Comparison of ENCODE assay signal across 1 cellular context in the genomic region with DNA sequence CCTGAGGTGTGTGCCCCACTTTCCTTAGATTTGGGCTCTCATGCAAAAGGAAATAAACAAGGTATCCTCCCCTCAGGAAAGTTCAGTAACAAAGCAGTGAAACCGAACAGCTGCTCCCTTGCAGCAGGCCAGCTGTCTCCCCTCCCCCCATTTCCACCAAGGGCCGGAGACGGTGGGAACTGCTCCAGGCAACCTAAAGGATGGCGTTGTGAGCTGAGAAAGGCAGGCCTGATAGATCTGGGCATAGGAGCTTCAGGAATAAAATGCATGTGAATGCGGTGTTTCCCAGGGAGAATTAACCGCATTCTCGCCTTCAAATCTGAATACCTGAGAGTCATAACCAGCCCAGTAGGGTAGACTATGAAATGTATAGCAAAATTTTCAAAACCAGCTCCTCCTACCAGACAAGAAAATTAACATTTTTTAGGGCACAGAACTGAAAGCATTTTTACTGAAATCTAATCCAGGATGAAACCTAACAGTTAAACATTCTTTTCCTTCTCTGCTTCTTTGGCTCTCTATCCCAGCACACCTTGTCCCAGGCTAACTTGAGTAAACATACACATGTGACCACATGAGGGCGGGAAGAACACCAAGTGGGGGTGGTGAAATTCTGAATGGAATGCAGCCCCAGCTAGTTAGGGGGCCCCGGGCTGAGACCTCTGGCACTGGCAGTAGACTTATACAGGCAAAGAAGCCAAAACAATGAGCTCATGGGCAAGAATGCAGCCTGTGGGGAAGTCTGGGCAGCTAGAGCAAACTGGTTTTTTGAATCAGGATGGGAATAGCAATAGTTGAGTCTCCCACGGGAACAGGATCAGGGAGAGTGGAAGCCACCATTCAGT.
TF ChIP-seq lines count a peak whose summit lies in the region.

No MANE protein-coding gene starts in this region.

TF ChIP-seq in HepG2, 621 proteins besides CTCF, POLR2A, EP300 and RAD21 (continued from another document and continues in another):
- TF ChIP-seq, protein P1, sequence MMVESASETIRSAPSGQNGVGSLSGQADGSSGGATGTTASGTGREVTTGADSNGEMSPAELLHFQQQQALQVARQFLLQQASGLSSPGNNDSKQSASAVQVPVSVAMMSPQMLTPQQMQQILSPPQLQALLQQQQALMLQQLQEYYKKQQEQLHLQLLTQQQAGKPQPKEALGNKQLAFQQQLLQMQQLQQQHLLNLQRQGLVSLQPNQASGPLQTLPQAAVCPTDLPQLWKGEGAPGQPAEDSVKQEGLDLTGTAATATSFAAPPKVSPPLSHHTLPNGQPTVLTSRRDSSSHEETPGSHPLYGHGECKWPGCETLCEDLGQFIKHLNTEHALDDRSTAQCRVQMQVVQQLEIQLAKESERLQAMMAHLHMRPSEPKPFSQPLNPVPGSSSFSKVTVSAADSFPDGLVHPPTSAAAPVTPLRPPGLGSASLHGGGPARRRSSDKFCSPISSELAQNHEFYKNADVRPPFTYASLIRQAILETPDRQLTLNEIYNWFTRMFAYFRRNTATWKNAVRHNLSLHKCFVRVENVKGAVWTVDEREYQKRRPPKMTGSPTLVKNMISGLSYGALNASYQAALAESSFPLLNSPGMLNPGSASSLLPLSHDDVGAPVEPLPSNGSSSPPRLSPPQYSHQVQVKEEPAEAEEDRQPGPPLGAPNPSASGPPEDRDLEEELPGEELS (CRISPR knock-in tag; IDR thresholded peaks at IDR 0.05): peak; percentile 83
- TF ChIP-seq NR1H2 (CRISPR knock-in tag; IDR thresholded peaks at IDR 0.05; ENCODE audit: borderline replicate concordance, low read depth) (no peak), ZNF256 (CRISPR knock-in tag; conservative IDR thresholded peaks at IDR 0.05) (no peak), ZNF589 (CRISPR knock-in tag; conservative IDR thresholded peaks at IDR 0.05) (no peak), NFKB2 (CRISPR knock-in tag; IDR thresholded peaks at IDR 0.05; ENCODE audit: borderline replicate concordance) (no peak), RFX5 (IDR thresholded peaks at IDR 0.05; ENCODE audit: low read depth, low read length) (no peak), PRPF4 (IDR thresholded peaks at IDR 0.05; ENCODE audit: low read depth, low read length, poor library complexity, severe bottlenecking) (no peak), RAD51 (IDR thresholded peaks at IDR 0.05; ENCODE audit: borderline replicate concordance) (no peak), PHF8 (CRISPR knock-in tag; IDR thresholded peaks at IDR 0.05) (no peak), ATF7 (IDR thresholded peaks at IDR 0.05) (no peak), ATF7 (CRISPR knock-in tag; IDR thresholded peaks at IDR 0.05) (peak; percentile 20; the same call in 1 of the 2 replicates), ZNF781 (CRISPR knock-in tag; IDR thresholded peaks at IDR 0.05; ENCODE audit: borderline replicate concordance, not compliant biosample characterization) (no peak), ZNF552 (CRISPR knock-in tag; IDR thresholded peaks at IDR 0.05; ENCODE audit: borderline replicate concordance) (no peak; the same call in 1 of the 2 replicates), ZNF484 (CRISPR knock-in tag; IDR thresholded peaks at IDR 0.05; ENCODE audit: borderline replicate concordance, low read depth) (no peak), MAF1 (CRISPR knock-in tag; IDR thresholded peaks at IDR 0.05; ENCODE audit: borderline replicate concordance) (peak; percentile 43; the same call in 1 of the 2 replicates), FOXP1 (IDR thresholded peaks at IDR 0.05) (no peak), FOXP1 (CRISPR knock-in tag; IDR thresholded peaks at IDR 0.05) (peak; percentile 60; the same call in 1 of the 2 replicates), CCDC6 (CRISPR knock-in tag; IDR thresholded peaks at IDR 0.05) (no peak), SRSF9 (IDR thresholded peaks at IDR 0.05; ENCODE audit: borderline replicate concordance, insufficient read depth, low read depth, low read length, poor library complexity, severe bottlenecking) (no peak), GFI1 (CRISPR knock-in tag; IDR thresholded peaks at IDR 0.05; ENCODE audit: borderline replicate concordance) (peak; percentile 36), ZNF703 (CRISPR knock-in tag; IDR thresholded peaks at IDR 0.05; ENCODE audit: borderline replicate concordance) (no peak), ZNF678 (CRISPR knock-in tag; IDR thresholded peaks at IDR 0.05) (no peak), ZNF24 (IDR thresholded peaks at IDR 0.05) (no peak), ZFAT (CRISPR knock-in tag; conservative IDR thresholded peaks at IDR 0.05) (no peak), GATAD1 (CRISPR knock-in tag; IDR thresholded peaks at IDR 0.05) (no peak), ZFP36L2 (CRISPR knock-in tag; IDR thresholded peaks at IDR 0.05) (no peak), STAG1 (CRISPR knock-in tag; IDR thresholded peaks at IDR 0.05) (0 out of 2 replicates have a peak, but pooled peaks have one; percentile 38), ZNF431 (CRISPR knock-in tag; IDR thresholded peaks at IDR 0.05; ENCODE audit: borderline replicate concordance, low read depth) (no peak), ZNF788 (CRISPR knock-in tag; IDR thresholded peaks at IDR 0.05; ENCODE audit: borderline replicate concordance) (peak; percentile 84; the same call in 1 of the 2 replicates), GLI4 (CRISPR knock-in tag; IDR thresholded peaks at IDR 0.05; ENCODE audit: borderline replicate concordance) (no peak), ZNF563 (CRISPR knock-in tag; IDR thresholded peaks at IDR 0.05) (no peak), CCAR2 (optimal IDR thresholded peaks at IDR 0.05; ENCODE audit: low read depth, low read length) (no peak), KAT7 (CRISPR knock-in tag; IDR thresholded peaks at IDR 0.05; ENCODE audit: borderline replicate concordance) (no peak), WIZ (CRISPR knock-in tag; IDR thresholded peaks at IDR 0.05) (no peak), ZIK1 (CRISPR knock-in tag; IDR thresholded peaks at IDR 0.05; ENCODE audit: borderline replicate concordance, low read depth) (no peak), ZNF614 (CRISPR knock-in tag; IDR thresholded peaks at IDR 0.05; ENCODE audit: borderline replicate concordance) (no peak), KLF11 (CRISPR knock-in tag; IDR thresholded peaks at IDR 0.05) (no peak), NFATC3 (CRISPR knock-in tag; IDR thresholded peaks at IDR 0.05) (no peak), ZNF83 (CRISPR knock-in tag; IDR thresholded peaks at IDR 0.05; ENCODE audit: borderline replicate concordance) (no peak)
- TF ChIP-seq, protein P2, sequence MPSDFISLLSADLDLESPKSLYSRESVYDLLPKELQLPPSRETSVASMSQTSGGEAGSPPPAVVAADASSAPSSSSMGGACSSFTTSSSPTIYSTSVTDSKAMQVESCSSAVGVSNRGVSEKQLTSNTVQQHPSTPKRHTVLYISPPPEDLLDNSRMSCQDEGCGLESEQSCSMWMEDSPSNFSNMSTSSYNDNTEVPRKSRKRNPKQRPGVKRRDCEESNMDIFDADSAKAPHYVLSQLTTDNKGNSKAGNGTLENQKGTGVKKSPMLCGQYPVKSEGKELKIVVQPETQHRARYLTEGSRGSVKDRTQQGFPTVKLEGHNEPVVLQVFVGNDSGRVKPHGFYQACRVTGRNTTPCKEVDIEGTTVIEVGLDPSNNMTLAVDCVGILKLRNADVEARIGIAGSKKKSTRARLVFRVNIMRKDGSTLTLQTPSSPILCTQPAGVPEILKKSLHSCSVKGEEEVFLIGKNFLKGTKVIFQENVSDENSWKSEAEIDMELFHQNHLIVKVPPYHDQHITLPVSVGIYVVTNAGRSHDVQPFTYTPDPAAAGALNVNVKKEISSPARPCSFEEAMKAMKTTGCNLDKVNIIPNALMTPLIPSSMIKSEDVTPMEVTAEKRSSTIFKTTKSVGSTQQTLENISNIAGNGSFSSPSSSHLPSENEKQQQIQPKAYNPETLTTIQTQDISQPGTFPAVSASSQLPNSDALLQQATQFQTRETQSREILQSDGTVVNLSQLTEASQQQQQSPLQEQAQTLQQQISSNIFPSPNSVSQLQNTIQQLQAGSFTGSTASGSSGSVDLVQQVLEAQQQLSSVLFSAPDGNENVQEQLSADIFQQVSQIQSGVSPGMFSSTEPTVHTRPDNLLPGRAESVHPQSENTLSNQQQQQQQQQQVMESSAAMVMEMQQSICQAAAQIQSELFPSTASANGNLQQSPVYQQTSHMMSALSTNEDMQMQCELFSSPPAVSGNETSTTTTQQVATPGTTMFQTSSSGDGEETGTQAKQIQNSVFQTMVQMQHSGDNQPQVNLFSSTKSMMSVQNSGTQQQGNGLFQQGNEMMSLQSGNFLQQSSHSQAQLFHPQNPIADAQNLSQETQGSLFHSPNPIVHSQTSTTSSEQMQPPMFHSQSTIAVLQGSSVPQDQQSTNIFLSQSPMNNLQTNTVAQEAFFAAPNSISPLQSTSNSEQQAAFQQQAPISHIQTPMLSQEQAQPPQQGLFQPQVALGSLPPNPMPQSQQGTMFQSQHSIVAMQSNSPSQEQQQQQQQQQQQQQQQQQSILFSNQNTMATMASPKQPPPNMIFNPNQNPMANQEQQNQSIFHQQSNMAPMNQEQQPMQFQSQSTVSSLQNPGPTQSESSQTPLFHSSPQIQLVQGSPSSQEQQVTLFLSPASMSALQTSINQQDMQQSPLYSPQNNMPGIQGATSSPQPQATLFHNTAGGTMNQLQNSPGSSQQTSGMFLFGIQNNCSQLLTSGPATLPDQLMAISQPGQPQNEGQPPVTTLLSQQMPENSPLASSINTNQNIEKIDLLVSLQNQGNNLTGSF (CRISPR knock-in tag; IDR thresholded peaks at IDR 0.05): no peak
- TF ChIP-seq, protein P3, sequence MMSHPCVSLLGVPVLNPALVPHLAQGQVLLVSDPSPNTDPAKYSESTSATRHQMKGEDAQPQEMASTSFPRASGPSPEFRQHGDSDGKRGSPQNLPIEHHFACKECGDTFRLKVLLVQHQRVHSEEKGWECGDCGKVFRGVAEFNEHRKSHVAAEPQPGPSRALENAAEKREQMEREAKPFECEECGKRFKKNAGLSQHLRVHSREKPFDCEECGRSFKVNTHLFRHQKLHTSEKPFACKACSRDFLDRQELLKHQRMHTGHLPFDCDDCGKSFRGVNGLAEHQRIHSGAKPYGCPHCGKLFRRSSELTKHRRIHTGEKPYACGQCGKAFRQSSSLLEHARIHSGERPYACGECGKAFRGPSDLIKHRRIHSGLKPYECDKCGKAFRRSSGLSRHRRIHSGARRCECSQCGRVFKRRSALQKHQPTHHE (CRISPR knock-in tag; IDR thresholded peaks at IDR 0.05; ENCODE audit: borderline replicate concordance): no peak
- TF ChIP-seq, protein P4, sequence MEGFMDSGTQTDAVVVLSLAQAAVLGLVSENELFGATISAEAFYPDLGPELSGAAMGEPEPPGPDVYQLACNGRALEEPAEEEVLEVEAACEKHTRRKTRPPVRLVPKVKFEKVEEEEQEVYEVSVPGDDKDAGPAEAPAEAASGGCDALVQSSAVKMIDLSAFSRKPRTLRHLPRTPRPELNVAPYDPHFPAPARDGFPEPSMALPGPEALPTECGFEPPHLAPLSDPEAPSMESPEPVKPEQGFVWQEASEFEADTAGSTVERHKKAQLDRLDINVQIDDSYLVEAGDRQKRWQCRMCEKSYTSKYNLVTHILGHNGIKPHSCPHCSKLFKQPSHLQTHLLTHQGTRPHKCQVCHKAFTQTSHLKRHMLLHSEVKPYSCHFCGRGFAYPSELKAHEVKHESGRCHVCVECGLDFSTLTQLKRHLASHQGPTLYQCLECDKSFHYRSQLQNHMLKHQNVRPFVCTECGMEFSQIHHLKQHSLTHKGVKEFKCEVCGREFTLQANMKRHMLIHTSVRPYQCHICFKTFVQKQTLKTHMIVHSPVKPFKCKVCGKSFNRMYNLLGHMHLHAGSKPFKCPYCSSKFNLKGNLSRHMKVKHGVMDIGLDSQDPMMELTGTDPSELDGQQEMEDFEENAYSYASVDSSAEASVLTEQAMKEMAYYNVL (CRISPR knock-in tag; IDR thresholded peaks at IDR 0.05; ENCODE audit: borderline replicate concordance): no peak
- TF ChIP-seq, protein P5, sequence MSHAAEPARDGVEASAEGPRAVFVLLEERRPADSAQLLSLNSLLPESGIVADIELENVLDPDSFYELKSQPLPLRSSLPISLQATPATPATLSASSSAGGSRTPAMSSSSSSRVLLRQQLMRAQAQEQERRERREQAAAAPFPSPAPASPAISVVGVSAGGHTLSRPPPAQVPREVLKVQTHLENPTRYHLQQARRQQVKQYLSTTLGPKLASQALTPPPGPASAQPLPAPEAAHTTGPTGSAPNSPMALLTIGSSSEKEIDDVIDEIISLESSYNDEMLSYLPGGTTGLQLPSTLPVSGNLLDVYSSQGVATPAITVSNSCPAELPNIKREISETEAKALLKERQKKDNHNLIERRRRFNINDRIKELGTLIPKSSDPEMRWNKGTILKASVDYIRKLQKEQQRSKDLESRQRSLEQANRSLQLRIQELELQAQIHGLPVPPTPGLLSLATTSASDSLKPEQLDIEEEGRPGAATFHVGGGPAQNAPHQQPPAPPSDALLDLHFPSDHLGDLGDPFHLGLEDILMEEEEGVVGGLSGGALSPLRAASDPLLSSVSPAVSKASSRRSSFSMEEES (CRISPR knock-in tag; IDR thresholded peaks at IDR 0.05): peak; percentile 93
- TF ChIP-seq, protein P6, sequence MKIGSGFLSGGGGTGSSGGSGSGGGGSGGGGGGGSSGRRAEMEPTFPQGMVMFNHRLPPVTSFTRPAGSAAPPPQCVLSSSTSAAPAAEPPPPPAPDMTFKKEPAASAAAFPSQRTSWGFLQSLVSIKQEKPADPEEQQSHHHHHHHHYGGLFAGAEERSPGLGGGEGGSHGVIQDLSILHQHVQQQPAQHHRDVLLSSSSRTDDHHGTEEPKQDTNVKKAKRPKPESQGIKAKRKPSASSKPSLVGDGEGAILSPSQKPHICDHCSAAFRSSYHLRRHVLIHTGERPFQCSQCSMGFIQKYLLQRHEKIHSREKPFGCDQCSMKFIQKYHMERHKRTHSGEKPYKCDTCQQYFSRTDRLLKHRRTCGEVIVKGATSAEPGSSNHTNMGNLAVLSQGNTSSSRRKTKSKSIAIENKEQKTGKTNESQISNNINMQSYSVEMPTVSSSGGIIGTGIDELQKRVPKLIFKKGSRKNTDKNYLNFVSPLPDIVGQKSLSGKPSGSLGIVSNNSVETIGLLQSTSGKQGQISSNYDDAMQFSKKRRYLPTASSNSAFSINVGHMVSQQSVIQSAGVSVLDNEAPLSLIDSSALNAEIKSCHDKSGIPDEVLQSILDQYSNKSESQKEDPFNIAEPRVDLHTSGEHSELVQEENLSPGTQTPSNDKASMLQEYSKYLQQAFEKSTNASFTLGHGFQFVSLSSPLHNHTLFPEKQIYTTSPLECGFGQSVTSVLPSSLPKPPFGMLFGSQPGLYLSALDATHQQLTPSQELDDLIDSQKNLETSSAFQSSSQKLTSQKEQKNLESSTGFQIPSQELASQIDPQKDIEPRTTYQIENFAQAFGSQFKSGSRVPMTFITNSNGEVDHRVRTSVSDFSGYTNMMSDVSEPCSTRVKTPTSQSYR (CRISPR knock-in tag; IDR thresholded peaks at IDR 0.05; ENCODE audit: borderline replicate concordance): peak; percentile 92
- TF ChIP-seq, protein P7, sequence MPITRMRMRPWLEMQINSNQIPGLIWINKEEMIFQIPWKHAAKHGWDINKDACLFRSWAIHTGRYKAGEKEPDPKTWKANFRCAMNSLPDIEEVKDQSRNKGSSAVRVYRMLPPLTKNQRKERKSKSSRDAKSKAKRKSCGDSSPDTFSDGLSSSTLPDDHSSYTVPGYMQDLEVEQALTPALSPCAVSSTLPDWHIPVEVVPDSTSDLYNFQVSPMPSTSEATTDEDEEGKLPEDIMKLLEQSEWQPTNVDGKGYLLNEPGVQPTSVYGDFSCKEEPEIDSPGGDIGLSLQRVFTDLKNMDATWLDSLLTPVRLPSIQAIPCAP (CRISPR knock-in tag; IDR thresholded peaks at IDR 0.05; ENCODE audit: low read depth): no peak
- TF ChIP-seq, protein P8, sequence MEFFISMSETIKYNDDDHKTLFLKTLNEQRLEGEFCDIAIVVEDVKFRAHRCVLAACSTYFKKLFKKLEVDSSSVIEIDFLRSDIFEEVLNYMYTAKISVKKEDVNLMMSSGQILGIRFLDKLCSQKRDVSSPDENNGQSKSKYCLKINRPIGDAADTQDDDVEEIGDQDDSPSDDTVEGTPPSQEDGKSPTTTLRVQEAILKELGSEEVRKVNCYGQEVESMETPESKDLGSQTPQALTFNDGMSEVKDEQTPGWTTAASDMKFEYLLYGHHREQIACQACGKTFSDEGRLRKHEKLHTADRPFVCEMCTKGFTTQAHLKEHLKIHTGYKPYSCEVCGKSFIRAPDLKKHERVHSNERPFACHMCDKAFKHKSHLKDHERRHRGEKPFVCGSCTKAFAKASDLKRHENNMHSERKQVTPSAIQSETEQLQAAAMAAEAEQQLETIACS (CRISPR knock-in tag; IDR thresholded peaks at IDR 0.05): no peak
